In the genomic region with DNA sequence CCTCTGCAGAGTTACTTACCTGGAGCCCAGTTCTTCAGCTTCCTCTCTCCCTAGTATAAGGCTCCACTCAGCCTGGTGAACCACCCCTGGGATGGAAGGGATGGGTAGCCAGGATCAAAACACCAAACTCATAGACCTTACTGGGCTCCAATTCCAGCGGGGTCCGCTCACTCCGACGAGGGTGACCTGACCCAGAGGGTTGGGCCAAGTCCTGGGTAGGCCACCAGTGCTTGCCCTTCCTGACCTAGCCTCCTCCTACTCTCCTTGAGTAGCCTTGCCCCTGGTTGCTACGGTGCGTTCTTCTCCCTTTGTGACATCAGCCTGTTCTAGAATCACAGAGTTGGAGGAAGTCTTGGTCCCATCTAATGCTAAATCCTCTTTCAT, we compare ENCODE assay signal across 8 cellular contexts. TPM values are rescaled to one million over a fixed set of nuclear protein-coding genes. Genes with fewer than 3 reads are reported as not detected.
DNase-seq lines count a peak whose midpoint lies in the region; ATAC-seq and TF ChIP-seq lines count a peak whose summit lies in the region.

No MANE protein-coding gene starts in this region.

- H3K4me3 Mint-ChIP-seq in activated B cell treated with CpG ODN at 0.5 μM for 24 hours, result peak overlapping the region; percentile 89

- H3K4me1 ChIP-seq in iPS-18a (ENCODE audit: control insufficient read depth, low read depth, low read length), result peaks cover 5% of the 10 kb centered on the region
- H3K4me1 ChIP-seq in subcutaneous abdominal adipose tissue (ENCODE audit: control insufficient read depth in 5 of 5, insufficient read depth in 5 of 5, low read length in 5 of 5), result peaks cover 2 to 14% (median 12%) of the 10 kb centered on the region in 5 donors

- H3K4me3 ChIP-seq in iPS-18a (ENCODE audit: low read length), result peak overlapping the region; percentile 72
- peak overlapping the region; percentile 72 to 90 (median 79) for H3K4me3 ChIP-seq in subcutaneous abdominal adipose tissue (ENCODE audit: low read depth in 1 of 5, low read length in 5 of 5)

- H3K9me3 ChIP-seq in iPS-18a (ENCODE audit: control insufficient read depth, low read depth, low read length) (no peaks in the 10 kb centered on the region), subcutaneous abdominal adipose tissue (ENCODE audit: control insufficient read depth in 5 of 5, low read length in 5 of 5) (no peaks in the 10 kb centered on the region)

- TF ChIP-seq CTCF in activated B cell treated with CpG ODN at 0.5 μM for 24 hours (IDR thresholded peaks at IDR 0.05), result no peak

- H3K27ac ChIP-seq in iPS-18a (ENCODE audit: low read length), result no peak overlapping the region
- no peak overlapping the region for H3K27ac ChIP-seq in subcutaneous abdominal adipose tissue (ENCODE audit: low read depth, low read length)

- no peaks in the 10 kb centered on the region for H3K9me3 Mint-ChIP-seq in activated B cell treated with CpG ODN at 0.5 μM for 24 hours

- ATAC-seq in activated B cell treated with CpG ODN at 0.5 μM for 24 hours (ENCODE audit: low read depth), result no peak

- POLR2A ChIA-PET in activated B cell treated with CpG ODN at 0.5 μM for 24 hours (lab: Charles Lee), result interaction anchor here (1.0 to 1.6 kb wide), 5 partner anchors 131 to 526 kb away, joined by 3 to 9 read pairs (median 4); a partner anchor contains a TSS

- intact Hi-C loops in activated B cell treated with CpG ODN at 0.5 μM for 24 hours (cut with micrococcal nuclease), result loop anchor here (2.0 to 10.0 kb wide), 5 partner anchors 267 to 1489 kb away; a partner anchor contains a TSS

- peaks cover 8% of the 10 kb centered on the region for H3K27me3 Mint-ChIP-seq in activated B cell treated with CpG ODN at 0.5 μM for 24 hours

- H3K9ac ChIP-seq in iPS-18a (ENCODE audit: low read length) (no peak overlapping the region), subcutaneous abdominal adipose tissue (ENCODE audit: low read length in 5 of 5) (no peak overlapping the region)

- peak; percentile 31 for DNase-seq in activated CD4-positive, alpha-beta T cell treated with anti-CD3 and anti-CD28 coated beads for 48 hours
- no peak for DNase-seq in activated CD4-positive, alpha-beta T cell treated with anti-CD3 and anti-CD28 coated beads, Interleukin-2, amount 50 U/mL, for 4 hours
- DNase-seq in activated B cell treated with CpG ODN at 0.5 μM for 24 hours (no peak), NCI-H1048 (lab: John Stamatoyannopoulos, UW) (no peak), DMS153 treated with DMSO at 0.1 percent for 48 hours (lab: John Stamatoyannopoulos, UW; ENCODE audit: unreplicated experiment) (no peak), NCI-H2029 (lab: John Stamatoyannopoulos, UW) (no peak)

- peaks cover 4% of the 10 kb centered on the region for H3K36me3 Mint-ChIP-seq in activated B cell treated with CpG ODN at 0.5 μM for 24 hours (ENCODE audit: low read depth)

- H3K4me1 Mint-ChIP-seq in activated B cell treated with CpG ODN at 0.5 μM for 24 hours, result peaks cover 30% of the 10 kb centered on the region

- H3K27ac Mint-ChIP-seq in activated B cell treated with CpG ODN at 0.5 μM for 24 hours, result peak overlapping the region; percentile 79

- H3K36me3 ChIP-seq in iPS-18a (ENCODE audit: control insufficient read depth, low read depth, low read length) (no peaks in the 10 kb centered on the region), subcutaneous abdominal adipose tissue (ENCODE audit: control insufficient read depth in 5 of 5, insufficient read depth in 5 of 5, low read length in 5 of 5) (no peaks in the 10 kb centered on the region)

- H3K27me3 ChIP-seq in iPS-18a (ENCODE audit: control insufficient read depth, insufficient read depth, low read length) (peaks cover 31% of the 10 kb centered on the region), subcutaneous abdominal adipose tissue (ENCODE audit: control insufficient read depth in 5 of 5, insufficient read depth in 4 of 5, low read length in 5 of 5) (peaks cover 0 to 3% (median 0%) of the 10 kb centered on the region in 5 donors)

- CTCF ChIA-PET in activated B cell treated with CpG ODN at 0.5 μM for 24 hours (lab: Charles Lee), result interaction anchor here (1.0 to 2.4 kb wide), 2 partner anchors 13 to 99 kb away, joined by 3 to 16 read pairs; no protein-coding TSS in a partner anchor

RNA-seq across cellular contexts. Expression of a gene that starts 0.5 kb away (rescaled TPM):
- 15.1 and 16.5 TPM in 2 replicates for total RNA-seq in activated B cell treated with CpG ODN at 0.5 μM for 24 hours
